ENCODE assay signal across 21 cellular contexts in genomic region chr5:118076490-118076889, GRCh38.
"Had no signal": no experiment of that assay in that cellular context is flagged by ENCODE, and none has a peak within 500 bp of the region (broad histone marks: within the 10 kb centered on the region; RNA-seq: fewer than 3 reads in every experiment).

No MANE protein-coding gene starts in this region.

- H3K9me3 ChIP-seq: mucosa of descending colon, neutrophil, psoas muscle, testis, tibial nerve had no signal

- H3K4me3 ChIP-seq: coronary artery, heart left ventricle, mucosa of descending colon, psoas muscle, spleen, testis, tibial nerve had no signal

- H3K27ac ChIP-seq: coronary artery, heart left ventricle, neutrophil, psoas muscle, spleen, testis, tibial nerve had no signal

- DNase-seq: effector CD4-positive, alpha-beta T cell; endodermal cell; foreskin melanocyte; heart left ventricle; immature natural killer cell; left cardiac atrium; left ventricle myocardium superior; mucosa of descending colon; naive thymus-derived CD8-positive, alpha-beta T cell; psoas muscle; spleen; stimulated activated CD4-positive, alpha-beta T cell treated with anti-CD3 and anti-CD28 coated beads, Interleukin-15, amount 100 ng/mL, for 24 hours; stimulated activated CD4-positive, alpha-beta T cell treated with anti-CD3 and anti-CD28 coated beads, Interleukin-1b, Interleukin-23, amount 100 ng/mL, for 48 hours; stimulated activated CD4-positive, alpha-beta T cell treated with anti-CD3 and anti-CD28 coated beads, Interleukin-4, amount 100 ng/mL, for 24 hours; stimulated activated naive CD8-positive, alpha-beta T cell treated with anti-CD3 and anti-CD28 coated beads, Interleukin-15, amount 100 ng/mL, for 72 hours; testis had no signal

- ATAC-seq: heart left ventricle; left cardiac atrium; left ventricle myocardium superior; mucosa of descending colon; naive thymus-derived CD8-positive, alpha-beta T cell; psoas muscle; sciatic nerve; stimulated activated memory B cell treated with anti-CD40 and anti-IgM and Interleukin-4, amounts not matched to agents 10 μg/mL and 1 μg/mL and 100 μg/mL, for 72 hours; stimulated activated naive CD8-positive, alpha-beta T cell treated with anti-CD3 and anti-CD28 coated beads, Interleukin-15, amount 100 ng/mL, for 72 hours had no signal

- H3K4me1 ChIP-seq: heart left ventricle, psoas muscle, spleen, testis, tibial nerve had no signal

- H3K27me3 ChIP-seq: heart left ventricle, neutrophil, spleen, testis, tibial nerve had no signal

- H3K36me3 ChIP-seq: heart left ventricle, neutrophil, spleen, tibial nerve had no signal
